8 cellular contexts compared by ENCODE assay signal in genomic region chr1:93615201-93616150, GRCh38.
A peak's percentile ranks its signal among the peaks of the same experiment; 100 is the strongest.
DNase-seq lines count a peak whose midpoint lies in the region; ATAC-seq and TF ChIP-seq lines count a peak whose summit lies in the region.

No MANE protein-coding gene starts in this region.

- H3K4me3 ChIP-seq in uterus: no peak overlapping the region

- no peak for TF ChIP-seq POLR2A in uterus (IDR thresholded peaks at IDR 0.05)

- TF ChIP-seq CTCF in uterus (IDR thresholded peaks at IDR 0.05): no peak

- H3K27ac ChIP-seq in uterus: peak overlapping the region; percentile 64 to 65

- H3K36me3 ChIP-seq in uterus: no peaks in the 10 kb centered on the region

- DNase-seq in H4 (ENCODE audit: low spot score) (peak; percentile 51), M059J (ENCODE audit: low read depth) (peak; percentile 94), amniotic stem cell (lab: John Stamatoyannopoulos, UW) (peak; percentile 58), lung microvascular endothelial cell (ENCODE audit: low read depth in 2 of 2) (peak; percentile 23 to 69), uterus (no peak), DMS79 treated with DMSO at 0.1 percent for 48 hours (lab: John Stamatoyannopoulos, UW) (no peak), midbrain (lab: John Stamatoyannopoulos, UW) (no peak)

- H3K9me3 ChIP-seq in uterus: no peaks in the 10 kb centered on the region

- peaks cover 0 to 14% of the 10 kb centered on the region in 2 donors for H3K4me1 ChIP-seq in uterus

- H3K27me3 ChIP-seq in uterus: no peaks in the 10 kb centered on the region

- intact Hi-C loops in uterus (cut with DNase I; ENCODE audit: low total_unique reads): loop anchor here (10.0 kb wide), 1 partner anchor 171 kb away; the partner anchor contains the start of gene FNBP1L

- peak; percentile 82 for ATAC-seq in GM18502 (IDR thresholded peaks at IDR 0.05; ENCODE audit: poor library complexity, unreplicated experiment)

Comparison
In these comparisons a context has a peak if more than half of its experiments do, and no peak if none do; other contexts are left out.
1. DNase-seq: peak in H4 (single experiment), M059J (single experiment), amniotic stem cell (single experiment) and lung microvascular endothelial cell (2 of 2); none in uterus (0 of 2), DMS79 treated with DMSO at 0.1 percent for 48 hours (single experiment) and midbrain (single experiment).